In the genomic region with DNA sequence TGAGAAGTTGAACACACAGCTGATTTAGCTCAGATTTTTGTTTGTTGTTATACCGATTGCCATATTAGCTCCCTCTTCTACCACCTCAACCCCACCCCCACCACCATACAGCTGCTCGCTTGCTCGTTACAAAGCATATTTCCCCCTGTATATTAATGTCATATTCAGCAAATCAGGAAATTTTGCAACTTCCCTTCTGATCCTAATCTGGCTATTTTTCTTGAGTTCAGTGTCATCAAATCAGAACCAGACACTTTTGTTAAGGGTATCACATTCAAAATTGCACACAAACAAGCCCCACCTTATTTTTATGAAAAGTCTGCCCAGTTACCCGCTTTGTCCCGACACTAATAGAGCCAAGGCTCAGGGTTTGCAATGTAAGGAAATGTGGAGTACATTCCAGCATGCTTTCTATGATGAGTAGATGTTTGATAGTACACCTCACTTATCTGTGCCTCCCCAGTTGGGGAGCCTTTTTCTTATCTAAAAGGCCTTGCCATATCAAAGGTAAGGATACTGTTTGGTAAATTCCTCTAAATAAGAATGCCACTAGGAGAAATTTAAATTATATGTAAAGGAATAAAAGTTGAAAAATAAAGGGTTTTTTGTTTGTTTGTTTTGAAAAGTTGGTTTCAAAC, we compare ENCODE assay signal across 20 cellular contexts.
DNase-seq lines count a peak whose midpoint lies in the region; ATAC-seq and TF ChIP-seq lines count a peak whose summit lies in the region.
"Had no signal": no experiment of that assay in that cellular context is flagged by ENCODE, and none has a peak within 500 bp of the region (broad histone marks: within the 10 kb centered on the region; RNA-seq: fewer than 3 reads in every experiment).

No MANE protein-coding gene starts in this region.

- no peak for TF ChIP-seq POLR2A in sigmoid colon (IDR thresholded peaks at IDR 0.05)

- CTCF ChIA-PET in PC-9 (lab: Charles Lee) = no interaction called here

- no peak for TF ChIP-seq EP300 in sigmoid colon (IDR thresholded peaks at IDR 0.05)

- POLR2A ChIA-PET in PC-9 (lab: Charles Lee; ENCODE audit: unreplicated experiment) = interaction anchor here (0.6 kb wide), 1 partner anchor 21 kb away, joined by 3 read pairs; no protein-coding TSS in a partner anchor

- H4K20me1 ChIP-seq in PC-9 (ENCODE audit: insufficient read depth) = no peaks in the 10 kb centered on the region

- H2AFZ ChIP-seq in PC-9 = no peak overlapping the region

- no TSS peak for BruUV-seq in PC-9 (replicated peaks; lab: Mats Ljungman, UMichigan)

- H3K9me2 ChIP-seq in PC-9 (ENCODE audit: insufficient read depth) = no peaks in the 10 kb centered on the region

- TF ChIP-seq CTCF in PC-9 (conservative IDR thresholded peaks at IDR 0.05) = no peak
- TF ChIP-seq CTCF in fibroblast of villous mesenchyme (IDR thresholded peaks at IDR 0.05; ENCODE audit: insufficient read depth, low read depth, low read length) = no peak
- no peak for TF ChIP-seq CTCF in sigmoid colon (IDR thresholded peaks at IDR 0.05)

- H3K36me3 ChIP-seq in PC-9 (ENCODE audit: low read depth) (no peaks in the 10 kb centered on the region), sigmoid colon (no peaks in the 10 kb centered on the region)
- H3K36me3 ChIP-seq: spleen, tibial nerve had no signal

- intact Hi-C loops in PC-9 (cut with micrococcal nuclease; ENCODE audit: unreplicated experiment) = loop anchor here (2.0 to 10.0 kb wide), 3 partner anchors 13 to 163 kb away; no protein-coding TSS in a partner anchor
- intact Hi-C loops in sigmoid colon (cut with DNase I) = no loop called here
- intact Hi-C loops in posterior cingulate gyrus (cut with DNase I) = no loop called here

- H3K27ac ChIP-seq in PC-9 = peak overlapping the region; percentile 56; the same call in 1 of the 2 replicates
- H3K27ac ChIP-seq in sigmoid colon = peak overlapping the region in 3 of 4 donors; percentile 19 to 57 (median 55)
- H3K27ac ChIP-seq: HL-60 had no signal

- no peak for ATAC-seq in HG03135 (IDR thresholded peaks at IDR 0.05; ENCODE audit: unreplicated experiment)
- ATAC-seq in GM21515 (IDR thresholded peaks at IDR 0.05; ENCODE audit: unreplicated experiment) = no peak
- ATAC-seq: K562 had no signal

- DNase-seq in CD1c-positive myeloid dendritic cell (ENCODE audit: extremely low spot score) (peak; percentile 58), PC-9 (no peak), fibroblast of villous mesenchyme (ENCODE audit: low read depth) (no peak), sigmoid colon (no peak), posterior cingulate gyrus (no peak)
- DNase-seq in activated naive CD4-positive, alpha-beta T cell treated with anti-CD3 and anti-CD28 coated beads, Interleukin-2, amount 50 U/mL, for 16 hours = no peak
- DNase-seq: DMS 273 treated with DMSO at 0.1 percent for 48 hours; effector memory CD4-positive, alpha-beta T cell; GF-D8; GOT3; hypothalamus; NCI-H1105; NCI-H774; nucleus accumbens; spleen had no signal

- no peaks in the 10 kb centered on the region for H3K79me2 ChIP-seq in PC-9 (ENCODE audit: low read depth)

- H3K4me2 ChIP-seq in PC-9 = peak overlapping the region; percentile 39

- 71 to 87% methylated on average over 5 of the region's 5 CpGs for WGBS in sigmoid colon, 2 donors

- H3K4me3 ChIP-seq in PC-9 = no peak overlapping the region; the same call in 1 of the 2 replicates
- H3K4me3 ChIP-seq in fibroblast of villous mesenchyme (ENCODE audit: low read depth, low read length) = peak overlapping the region; percentile 27
- no peak overlapping the region for H3K4me3 ChIP-seq in sigmoid colon
- H3K4me3 ChIP-seq: K562, spleen, tibial nerve had no signal

- H3K27me3 ChIP-seq in PC-9 (ENCODE audit: insufficient read depth, low read depth) (no peaks in the 10 kb centered on the region), sigmoid colon (no peaks in the 10 kb centered on the region)
- H3K27me3 ChIP-seq: spleen, tibial nerve had no signal

- H3K9me3 ChIP-seq in PC-9 (ENCODE audit: insufficient read depth, low read depth) (no peaks in the 10 kb centered on the region), sigmoid colon (no peaks in the 10 kb centered on the region)
- H3K9me3 ChIP-seq: tibial nerve had no signal

- H3K4me1 ChIP-seq in PC-9 (replicated peaks; ENCODE audit: insufficient read depth) (peaks cover 25% of the 10 kb centered on the region), sigmoid colon (peaks cover 0 to 22% (median 17%) of the 10 kb centered on the region in 4 donors)

- H3F3A ChIP-seq in PC-9 (ENCODE audit: insufficient read depth, low read depth) = peaks cover 7% of the 10 kb centered on the region; the same call in 1 of the 2 replicates
